Comparison of ENCODE assay signal across 21 cellular contexts in genomic region chr1:70169018-70169839, GRCh38. TPM values are rescaled to one million over a fixed set of nuclear protein-coding genes. Genes with fewer than 3 reads are reported as not detected.
DNase-seq lines count a peak whose midpoint lies in the region; ATAC-seq and TF ChIP-seq lines count a peak whose summit lies in the region.
"Had no signal": no experiment of that assay in that cellular context is flagged by ENCODE, and none has a peak within 500 bp of the region (broad histone marks: within the 10 kb centered on the region; RNA-seq: fewer than 3 reads in every experiment).

No MANE protein-coding gene starts in this region.

- H3K9me3 Mint-ChIP-seq in stimulated activated naive CD8-positive, alpha-beta T cell treated with anti-CD3 and anti-CD28 coated beads, Interleukin-15, amount 100 ng/mL, for 72 hours, result no peaks in the 10 kb centered on the region
- peaks cover 4% of the 10 kb centered on the region for H3K9me3 Mint-ChIP-seq in endodermal cell
- H3K9me3 Mint-ChIP-seq: central memory CD8-positive, alpha-beta T cell; IgD-negative memory B cell; neural crest cell had no signal

- H3K4me3 Mint-ChIP-seq in stimulated activated naive CD8-positive, alpha-beta T cell treated with anti-CD3 and anti-CD28 coated beads, Interleukin-15, amount 100 ng/mL, for 72 hours, result no peak overlapping the region
- H3K4me3 Mint-ChIP-seq in endodermal cell, result peak overlapping the region; percentile 15
- H3K4me3 Mint-ChIP-seq: central memory CD8-positive, alpha-beta T cell; IgD-negative memory B cell; neural crest cell had no signal

- H3K4me3 ChIP-seq in endodermal cell (ENCODE audit: low read length), result peak overlapping the region; percentile 30
- H3K4me3 ChIP-seq: pancreas, spleen had no signal

- H3K4me1 Mint-ChIP-seq in stimulated activated naive CD8-positive, alpha-beta T cell treated with anti-CD3 and anti-CD28 coated beads, Interleukin-15, amount 100 ng/mL, for 72 hours, result peaks cover 10% of the 10 kb centered on the region
- peaks cover 17% of the 10 kb centered on the region for H3K4me1 Mint-ChIP-seq in endodermal cell
- H3K4me1 Mint-ChIP-seq: central memory CD8-positive, alpha-beta T cell; IgD-negative memory B cell; neural crest cell had no signal

- peaks cover 8% of the 10 kb centered on the region for H3K4me1 ChIP-seq in endodermal cell (ENCODE audit: control insufficient read depth, insufficient read depth, low read length)
- H3K4me1 ChIP-seq: pancreas, spleen had no signal

- no peak for TF ChIP-seq CTCF in endodermal cell (conservative IDR thresholded peaks at IDR 0.05)

- peaks cover 9% of the 10 kb centered on the region for H3K36me3 Mint-ChIP-seq in endodermal cell (ENCODE audit: low read depth)

- DNase-seq in stimulated activated naive CD8-positive, alpha-beta T cell treated with anti-CD3 and anti-CD28 coated beads, Interleukin-15, amount 100 ng/mL, for 72 hours, result no peak
- no peak for DNase-seq in stimulated activated naive CD8-positive, alpha-beta T cell treated with anti-CD3 and anti-CD28 coated beads, Interleukin-15, Interleukin-2, amounts not matched to agents 100 U/mL and 50 U/mL, for 24 hours
- DNase-seq in NCI-H146 (lab: John Stamatoyannopoulos, UW), result peak; percentile 54
- DNase-seq in endodermal cell, result no peak
- no peak for DNase-seq in germinal center (ENCODE audit: low spot score)
- DNase-seq in NCI-H1436 treated with DMSO at 0.1 percent for 48 hours (lab: John Stamatoyannopoulos, UW), result no peak
- DNase-seq: activated CD4-positive, CD25-positive, alpha-beta regulatory T cell treated with anti-CD3 and anti-CD28 coated beads, Interleukin-2, amount 50 U/mL, for 72 hours; Calu3; DMS79 treated with DMSO at 0.1 percent for 48 hours; NCI-H1092; NCI-H2029 treated with DMSO at 0.1 percent for 48 hours; NCI-H82; pancreas; RPMI8226; spleen; stimulated activated CD4-positive, alpha-beta T cell treated with anti-CD3 and anti-CD28 coated beads, Interleukin-2, amount 100 ng/mL, for 48 hours had no signal

- no peak overlapping the region for H3K27ac ChIP-seq in endodermal cell (ENCODE audit: low read depth, low read length)
- H3K27ac ChIP-seq: C4-2B, pancreas, spleen had no signal

- WGBS in endodermal cell (ENCODE audit: insufficient coverage in 1 of 2, insufficient read length in 1 of 2), 2 experiments, result 83 to 85% methylated on average over 2 to 4 of the region's 5 CpGs

- H3K27me3 Mint-ChIP-seq in stimulated activated naive CD8-positive, alpha-beta T cell treated with anti-CD3 and anti-CD28 coated beads, Interleukin-15, amount 100 ng/mL, for 72 hours, result no peaks in the 10 kb centered on the region
- H3K27me3 Mint-ChIP-seq in endodermal cell (ENCODE audit: insufficient read depth), result no peaks in the 10 kb centered on the region
- H3K27me3 Mint-ChIP-seq: central memory CD8-positive, alpha-beta T cell; IgD-negative memory B cell had no signal

- peak overlapping the region in 1 of 2 donors; percentile 27 for H3K27ac Mint-ChIP-seq in stimulated activated naive CD8-positive, alpha-beta T cell treated with anti-CD3 and anti-CD28 coated beads, Interleukin-15, amount 100 ng/mL, for 72 hours
- peak overlapping the region; percentile 79 for H3K27ac Mint-ChIP-seq in endodermal cell

- peaks cover 11% of the 10 kb centered on the region for H3K36me3 ChIP-seq in endodermal cell (ENCODE audit: control insufficient read depth, insufficient read depth, low read length)
- H3K36me3 ChIP-seq: pancreas had no signal

- no peaks in the 10 kb centered on the region for H3K27me3 ChIP-seq in endodermal cell (ENCODE audit: control insufficient read depth, insufficient read depth, low read length, poor library complexity, severe bottlenecking)
- H3K27me3 ChIP-seq: pancreas, spleen had no signal

- no peak overlapping the region for H3K9ac ChIP-seq in endodermal cell (ENCODE audit: extremely low read depth, low read length, poor library complexity, severe bottlenecking)

- peak; percentile 42 for ATAC-seq in stimulated activated naive CD8-positive, alpha-beta T cell treated with anti-CD3 and anti-CD28 coated beads, Interleukin-15, amount 100 ng/mL, for 72 hours
- no peak for ATAC-seq in stimulated activated naive CD8-positive, alpha-beta T cell treated with anti-CD3 and anti-CD28 coated beads, Interleukin-15, Interleukin-2, amounts not matched to agents 100 U/mL and 50 U/mL, for 24 hours
- ATAC-seq in HG02642 (IDR thresholded peaks at IDR 0.05; ENCODE audit: poor library complexity, unreplicated experiment), result no peak
- ATAC-seq: pancreas had no signal

- no peaks in the 10 kb centered on the region for H3K9me3 ChIP-seq in endodermal cell (ENCODE audit: control insufficient read depth, low read length)
- H3K9me3 ChIP-seq: pancreas, spleen had no signal

RNA-seq across cellular contexts. Expression of gene LRRC40, which starts 36.1 kb away (rescaled TPM):
- total RNA-seq in endodermal cell, result 10 to 100 TPM; 26.8 to 29.2 TPM
- polyA plus RNA-seq in endodermal cell (2013, experiment 1 of 2), result 40.8 TPM
- 41.2 TPM for polyA plus RNA-seq in endodermal cell (2013, experiment 2 of 2)

RNA-seq across cellular contexts. Expression of gene SRSF11, which starts 52.0 kb away (rescaled TPM):
- total RNA-seq in endodermal cell, result 100 to 1,000 TPM; 227 to 232 TPM
- 224 TPM for polyA plus RNA-seq in endodermal cell (2013, experiment 1 of 2)
- 206 TPM for polyA plus RNA-seq in endodermal cell (2013, experiment 2 of 2)
